ENCODE assay signal across 8 cellular contexts in genomic region chr14:56659964-56660551, GRCh38.
DNase-seq lines count a peak whose midpoint lies in the region; ATAC-seq and TF ChIP-seq lines count a peak whose summit lies in the region.

No MANE protein-coding gene starts in this region.

- H3K27me3 Mint-ChIP-seq in brain: peaks cover 8% of the 10 kb centered on the region
- no peaks in the 10 kb centered on the region for H3K27me3 Mint-ChIP-seq in activated T-helper 1 cell treated with anti-CD3 and anti-CD28 coated beads, Interleukin-12 subunit alpha, Interleukin-12 subunit beta, Interleukin-2, Interleukin-4 antibody, amounts not matched to agents 30 ng/mL and 10 ng/mL and 1 ng/mL, durations not matched to agents 14 hours and 24 hours and 36 hours (ENCODE audit: insufficient read depth)

- H3K4me3 ChIP-seq in HCT116 (replicated peaks in 1 of 2; ENCODE audit: low read depth in 1 of 2, low read length in 2 of 2): no peak overlapping the region
- H3K4me3 ChIP-seq in right lobe of liver: no peak overlapping the region

- H3K9me2 ChIP-seq in HCT116 (ENCODE audit: insufficient read depth): no peaks in the 10 kb centered on the region

- H3K27ac ChIP-seq in HCT116 (ENCODE audit: low read depth, low read length): no peak overlapping the region
- H3K27ac ChIP-seq in right lobe of liver: no peak overlapping the region

- peak overlapping the region in 1 of 5 experiments; percentile 4 for H3K27ac Mint-ChIP-seq in brain
- H3K27ac Mint-ChIP-seq in activated T-helper 1 cell treated with anti-CD3 and anti-CD28 coated beads, Interleukin-12 subunit alpha, Interleukin-12 subunit beta, Interleukin-2, Interleukin-4 antibody, amounts not matched to agents 30 ng/mL and 10 ng/mL and 1 ng/mL, durations not matched to agents 14 hours and 24 hours and 36 hours: no peak overlapping the region

- H3K9me3 ChIP-seq in HCT116 (ENCODE audit: control insufficient read depth in 1 of 2, insufficient read depth in 1 of 2, low read depth in 1 of 2, low read length in 2 of 2) (no peaks in the 10 kb centered on the region), right lobe of liver (no peaks in the 10 kb centered on the region)

- 20% methylated on average over 7 of the region's 7 CpGs for WGBS in right lobe of liver (ENCODE audit: insufficient coverage, low coverage, low lambda C conversion rate, missing lambda C conversion rate)

- H3K4me1 ChIP-seq in HCT116 (ENCODE audit: control insufficient read depth in 1 of 2, insufficient read depth in 2 of 2, low read length in 2 of 2) (no peaks in the 10 kb centered on the region), right lobe of liver (no peaks in the 10 kb centered on the region)

- peaks cover 0 to 3% (median 0%) of the 10 kb centered on the region in 5 experiments for H3K9me3 Mint-ChIP-seq in brain
- H3K9me3 Mint-ChIP-seq in activated T-helper 1 cell treated with anti-CD3 and anti-CD28 coated beads, Interleukin-12 subunit alpha, Interleukin-12 subunit beta, Interleukin-2, Interleukin-4 antibody, amounts not matched to agents 30 ng/mL and 10 ng/mL and 1 ng/mL, durations not matched to agents 14 hours and 24 hours and 36 hours: no peaks in the 10 kb centered on the region

- H3K4me2 ChIP-seq in HCT116 (ENCODE audit: low read length): no peak overlapping the region

- no TSS peak for BruUV-seq in HCT116 (replicated peaks; lab: Mats Ljungman, UMichigan)

- intact Hi-C loops in HCT116 (cut with micrococcal nuclease): loop anchor here (1.0 to 5.0 kb wide), 4 partner anchors 212 to 657 kb away; no protein-coding TSS in a partner anchor
- intact Hi-C loops in right lobe of liver (cut with DNase I): no loop called here
- intact Hi-C loops in activated T-helper 1 cell treated with anti-CD3 and anti-CD28 coated beads, Interleukin-12 subunit alpha, Interleukin-12 subunit beta, Interleukin-2, Interleukin-4 antibody, amounts not matched to agents 30 ng/mL and 10 ng/mL and 1 ng/mL, durations not matched to agents 14 hours and 24 hours and 36 hours (cut with micrococcal nuclease): loop anchor here (1.0 to 5.0 kb wide), 2 partner anchors 522 to 657 kb away; no protein-coding TSS in a partner anchor

- TF ChIP-seq CTCF in HCT116 (IDR thresholded peaks at IDR 0.05 in 2 of 3, conservative IDR thresholded peaks at IDR 0.05 in 1 of 3; ENCODE audit: borderline replicate concordance in 1 of 3, insufficient read depth in 1 of 3, low read depth in 2 of 3, low read length in 2 of 3) (peak; percentile 59 to 80 (median 70)), brain (conservative IDR thresholded peaks at IDR 0.05) (peak; percentile 77 to 85), right lobe of liver (IDR thresholded peaks at IDR 0.05) (peak; percentile 61 to 72 (median 68))

- peaks cover 18% of the 10 kb centered on the region for H3K4me1 Mint-ChIP-seq in brain
- H3K4me1 Mint-ChIP-seq in activated T-helper 1 cell treated with anti-CD3 and anti-CD28 coated beads, Interleukin-12 subunit alpha, Interleukin-12 subunit beta, Interleukin-2, Interleukin-4 antibody, amounts not matched to agents 30 ng/mL and 10 ng/mL and 1 ng/mL, durations not matched to agents 14 hours and 24 hours and 36 hours (ENCODE audit: low read depth): no peaks in the 10 kb centered on the region

- no peaks in the 10 kb centered on the region for H3K36me3 ChIP-seq in HCT116 (ENCODE audit: control insufficient read depth in 1 of 2, insufficient read depth in 2 of 2, low read length in 2 of 2)
- H3K36me3 ChIP-seq in right lobe of liver: no peaks in the 10 kb centered on the region

- DNase-seq in COR-L47 (lab: John Stamatoyannopoulos, UW): peak; percentile 56
- DNase-seq in HCT116 (ENCODE audit: low read depth, low spot score): peak; percentile 32
- peak; percentile 55 for DNase-seq in NCI-H345 (lab: John Stamatoyannopoulos, UW)
- DNase-seq in right lobe of liver: no peak
- DNase-seq in activated T-helper 1 cell treated with anti-CD3 and anti-CD28 coated beads, Interleukin-12 subunit alpha, Interleukin-12 subunit beta, Interleukin-2, Interleukin-4 antibody, amounts not matched to agents 30 ng/mL and 10 ng/mL and 1 ng/mL, durations not matched to agents 14 hours and 24 hours and 36 hours (ENCODE audit: low spot score): no peak

- H3K9ac ChIP-seq in HCT116 (ENCODE audit: low read length): no peak overlapping the region

- H4K20me1 ChIP-seq in HCT116 (ENCODE audit: insufficient read depth): no peaks in the 10 kb centered on the region

- RAD21 ChIA-PET in HCT116 (lab: Charles Lee; ENCODE audit: low non-redundant PET in 1 of 2, low total read pairs in 2 of 2, uncharacterized antibody in 2 of 2, unreplicated experiment in 2 of 2): no interaction called here

- peak; percentile 75 for TF ChIP-seq RAD21 in HCT116 (IDR thresholded peaks at IDR 0.05; ENCODE audit: low read depth)

- TF ChIP-seq POLR2A in HCT116 (IDR thresholded peaks at IDR 0.05; ENCODE audit: borderline replicate concordance, extremely low read depth, insufficient read depth, insufficient read length): no peak
- TF ChIP-seq POLR2A in right lobe of liver (IDR thresholded peaks at IDR 0.05): no peak

- H3K27me3 ChIP-seq in HCT116 (ENCODE audit: insufficient read depth, low read length) (no peaks in the 10 kb centered on the region), right lobe of liver (no peaks in the 10 kb centered on the region)

- H3K36me3 Mint-ChIP-seq in brain: no peaks in the 10 kb centered on the region
- no peaks in the 10 kb centered on the region for H3K36me3 Mint-ChIP-seq in activated T-helper 1 cell treated with anti-CD3 and anti-CD28 coated beads, Interleukin-12 subunit alpha, Interleukin-12 subunit beta, Interleukin-2, Interleukin-4 antibody, amounts not matched to agents 30 ng/mL and 10 ng/mL and 1 ng/mL, durations not matched to agents 14 hours and 24 hours and 36 hours (ENCODE audit: low read depth)

- peak; percentile 86 for ATAC-seq in HCT116
- peak; percentile 84 to 96 (median 87) for ATAC-seq in right lobe of liver
- ATAC-seq in GM21529 (IDR thresholded peaks at IDR 0.05; ENCODE audit: unreplicated experiment): no peak
- ATAC-seq in HG03354 (IDR thresholded peaks at IDR 0.05; ENCODE audit: poor library complexity, severe bottlenecking, unreplicated experiment): no peak

- H3K4me3 Mint-ChIP-seq in brain: peak overlapping the region in 1 of 5 experiments; percentile 26
- H3K4me3 Mint-ChIP-seq in activated T-helper 1 cell treated with anti-CD3 and anti-CD28 coated beads, Interleukin-12 subunit alpha, Interleukin-12 subunit beta, Interleukin-2, Interleukin-4 antibody, amounts not matched to agents 30 ng/mL and 10 ng/mL and 1 ng/mL, durations not matched to agents 14 hours and 24 hours and 36 hours: no peak overlapping the region

- CTCF ChIA-PET in HCT116 (lab: Charles Lee): interaction anchor here (0.7 kb wide), 1 partner anchor 392 kb away, joined by 4 read pairs; no protein-coding TSS in a partner anchor

- no peaks in the 10 kb centered on the region for H3K79me2 ChIP-seq in HCT116 (ENCODE audit: insufficient read depth, low read length)

- H2AFZ ChIP-seq in HCT116 (ENCODE audit: low read depth, low read length, poor library complexity, severe bottlenecking): no peak overlapping the region

- POLR2A ChIA-PET in HCT116 (lab: Charles Lee): no interaction called here

TF ChIP-seq in HCT116, 20 proteins besides CTCF, POLR2A, EP300 and RAD21 (continues in another document):
- TF ChIP-seq FOSL1 (IDR thresholded peaks at IDR 0.05; ENCODE audit: low read depth) (no peak), ZNF274 (IDR thresholded peaks at IDR 0.05; ENCODE audit: low read depth, low read length) (no peak), TCF7L2 (IDR thresholded peaks at IDR 0.05; ENCODE audit: borderline replicate concordance, extremely low read depth, insufficient read depth, insufficient read length) (no peak), SP1 (IDR thresholded peaks at IDR 0.05; ENCODE audit: low read depth) (no peak), SIN3A (IDR thresholded peaks at IDR 0.05; ENCODE audit: low read depth) (no peak), EGR1 (IDR thresholded peaks at IDR 0.05; ENCODE audit: low read depth) (no peak), JUND (IDR thresholded peaks at IDR 0.05) (no peak), CEBPB (IDR thresholded peaks at IDR 0.05; ENCODE audit: low read depth) (no peak), ZFX (IDR thresholded peaks at IDR 0.05) (no peak), SRF (IDR thresholded peaks at IDR 0.05; ENCODE audit: low read depth) (no peak), EZH2phosphoT487 (IDR thresholded peaks at IDR 0.05; ENCODE audit: borderline replicate concordance) (no peak), POLR2AphosphoS5 (IDR thresholded peaks at IDR 0.05; ENCODE audit: low read depth, low read length) (no peak), YY1 (IDR thresholded peaks at IDR 0.05; ENCODE audit: extremely low read depth, insufficient replicate concordance, low read depth, low read length) (no peak), EZH2 (IDR thresholded peaks at IDR 0.05) (no peak), ATF3 (IDR thresholded peaks at IDR 0.05) (no peak), ZBTB33 (IDR thresholded peaks at IDR 0.05; ENCODE audit: extremely low read depth, insufficient replicate concordance, low read length) (no peak), ELF1 (IDR thresholded peaks at IDR 0.05; ENCODE audit: borderline replicate concordance, low read depth) (no peak)

Comparison
In these comparisons a context has a peak if more than half of its experiments do, and no peak if none do; other contexts are left out.
1. DNase-seq: peak in COR-L47 (single experiment), HCT116 (single experiment) and NCI-H345 (single experiment); none in right lobe of liver (0 of 3) and activated T-helper 1 cell treated with anti-CD3 and anti-CD28 coated beads, Interleukin-12 subunit alpha, Interleukin-12 subunit beta, Interleukin-2, Interleukin-4 antibody, amounts not matched to agents 30 ng/mL and 10 ng/mL and 1 ng/mL, durations not matched to agents 14 hours and 24 hours and 36 hours (single experiment).
2. ATAC-seq: peak in HCT116 (single experiment) and right lobe of liver (4 of 4); none in GM21529 (single experiment) and HG03354 (single experiment).
3. intact Hi-C loops: an anchor here in HCT116 (1.0 to 5.0 kb wide) and activated T-helper 1 cell treated with anti-CD3 and anti-CD28 coated beads, Interleukin-12 subunit alpha, Interleukin-12 subunit beta, Interleukin-2, Interleukin-4 antibody, amounts not matched to agents 30 ng/mL and 10 ng/mL and 1 ng/mL, durations not matched to agents 14 hours and 24 hours and 36 hours (1.0 to 5.0 kb wide); none called in right lobe of liver.
4. Peak in every context shown above with its lines, with median percentiles within 50 percentile points of each other: CTCF ChIP-seq.